Comparison of ENCODE assay signal across 8 cellular contexts in the genomic region with DNA sequence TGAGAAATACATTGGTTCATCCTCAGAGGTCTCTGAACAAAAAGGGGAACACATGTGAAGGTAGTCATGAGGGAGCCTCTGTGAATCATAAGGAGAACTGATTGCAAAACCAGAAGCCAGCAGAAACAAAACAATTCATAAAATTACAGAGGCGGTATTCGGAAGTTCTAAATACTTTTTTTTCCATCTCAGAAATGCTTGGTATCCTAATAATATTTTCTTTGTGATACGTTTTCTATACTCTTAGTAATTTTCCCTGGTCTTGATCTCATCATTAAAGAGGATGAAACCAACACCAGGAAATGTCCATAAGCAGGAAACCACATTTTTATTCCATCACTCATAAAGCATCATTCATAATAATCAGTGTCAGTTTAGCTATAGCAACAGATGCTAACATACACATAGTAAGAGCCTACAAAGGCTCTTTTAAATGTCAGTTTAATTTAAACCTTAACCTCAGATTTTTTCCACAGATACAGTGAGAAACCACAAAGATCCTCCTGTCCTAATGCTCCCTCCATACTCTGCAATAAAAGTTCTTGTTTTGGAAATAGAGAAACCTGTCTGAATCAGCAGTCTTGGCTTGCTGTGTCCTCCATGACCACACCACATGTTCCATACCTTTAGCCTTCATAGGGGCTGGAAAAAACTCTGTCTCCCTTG. TPM values are rescaled to one million over a fixed set of nuclear protein-coding genes. Genes with fewer than 3 reads are reported as not detected.
DNase-seq lines count a peak whose midpoint lies in the region; ATAC-seq and TF ChIP-seq lines count a peak whose summit lies in the region.

No MANE protein-coding gene starts in this region.

- no peak for TF ChIP-seq CTCF in right atrium auricular region (IDR thresholded peaks at IDR 0.05)

- ATAC-seq in Right ventricle myocardium superior (ENCODE audit: poor library complexity): peak; percentile 51
- ATAC-seq in HG03045 (IDR thresholded peaks at IDR 0.05; ENCODE audit: unreplicated experiment): peak; percentile 73
- peak; percentile 91 for ATAC-seq in stimulated activated naive CD8-positive, alpha-beta T cell treated with anti-CD3 and anti-CD28 coated beads, Interleukin-15, Interleukin-2, amounts not matched to agents 100 U/mL and 50 U/mL, for 24 hours
- ATAC-seq in left lobe of liver: no peak
- ATAC-seq in GM19324 (IDR thresholded peaks at IDR 0.05; ENCODE audit: low FRiP score, unreplicated experiment): no peak

- no peaks in the 10 kb centered on the region for H3K36me3 ChIP-seq in right atrium auricular region

- DNase-seq in Right ventricle myocardium superior: no peak
- DNase-seq in right atrium auricular region (ENCODE audit: low spot score): no peak
- DNase-seq in SKM-1 (lab: John Stamatoyannopoulos, UW; ENCODE audit: unreplicated experiment): peak; percentile 68
- peak; percentile 90 for DNase-seq in fibroblast of gingiva (ENCODE audit: low read depth)
- no peak for DNase-seq in stimulated activated naive CD8-positive, alpha-beta T cell treated with anti-CD3 and anti-CD28 coated beads, Interleukin-15, Interleukin-2, amounts not matched to agents 100 U/mL and 50 U/mL, for 24 hours
- DNase-seq in left lobe of liver (ENCODE audit: low spot score): no peak

- H3K27me3 ChIP-seq in right atrium auricular region: no peaks in the 10 kb centered on the region

- H3K27ac ChIP-seq in right atrium auricular region: no peak overlapping the region

- H3K4me3 ChIP-seq in right atrium auricular region: no peak overlapping the region

- peaks cover 0 to 5% of the 10 kb centered on the region in 2 donors for H3K4me1 ChIP-seq in right atrium auricular region

- intact Hi-C loops in Right ventricle myocardium superior (cut with DNase I): no loop called here

- no peaks in the 10 kb centered on the region for H3K9me3 ChIP-seq in right atrium auricular region

RNA-seq across cellular contexts. Expression of gene SGK1, which starts 29.2 kb away (rescaled TPM):
- total RNA-seq in Right ventricle myocardium superior (23.6 TPM), right atrium auricular region (100 to 1,000 TPM; 151 to 155 TPM), left lobe of liver (23.1 TPM)

Comparison
In these comparisons a context has a peak if more than half of its experiments do, and no peak if none do; other contexts are left out.
1. ATAC-seq: peak in Right ventricle myocardium superior (single experiment), HG03045 (single experiment) and stimulated activated naive CD8-positive, alpha-beta T cell treated with anti-CD3 and anti-CD28 coated beads, Interleukin-15, Interleukin-2, amounts not matched to agents 100 U/mL and 50 U/mL, for 24 hours (single experiment); none in left lobe of liver (single experiment) and GM19324 (single experiment).
2. DNase-seq: peak in SKM-1 (single experiment) and fibroblast of gingiva (single experiment); none in Right ventricle myocardium superior (single experiment), right atrium auricular region (single experiment), stimulated activated naive CD8-positive, alpha-beta T cell treated with anti-CD3 and anti-CD28 coated beads, Interleukin-15, Interleukin-2, amounts not matched to agents 100 U/mL and 50 U/mL, for 24 hours (single experiment) and left lobe of liver (single experiment).